11 cellular contexts compared by ENCODE assay signal in the genomic region with DNA sequence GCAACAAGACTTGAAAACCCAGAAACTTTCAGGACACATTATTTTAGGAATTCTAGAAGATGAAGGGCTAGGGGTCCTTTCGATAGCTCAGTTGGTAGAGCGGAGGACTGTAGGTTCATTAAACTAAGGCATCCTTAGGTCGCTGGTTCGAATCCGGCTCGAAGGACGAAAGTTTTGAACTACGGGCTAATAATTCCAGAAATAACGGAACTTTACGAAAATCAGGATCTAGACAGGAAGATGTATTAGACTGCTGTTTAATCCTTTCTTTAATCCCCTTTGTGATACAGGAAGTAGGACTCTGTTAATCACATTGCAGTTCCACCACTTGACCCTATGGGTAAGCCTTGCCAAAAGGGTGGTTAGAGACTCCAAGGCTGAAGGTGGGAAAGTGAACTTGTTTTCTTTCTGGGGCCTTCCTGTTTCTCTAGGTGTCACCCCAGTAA. TPM values are rescaled to one million over a fixed set of nuclear protein-coding genes. Genes with fewer than 3 reads are reported as not detected.
A peak's percentile ranks its signal among the peaks of the same experiment; 100 is the strongest.
DNase-seq lines count a peak whose midpoint lies in the region.
"Had no signal": no experiment of that assay in that cellular context is flagged by ENCODE, and none has a peak within 500 bp of the region (broad histone marks: within the 10 kb centered on the region; RNA-seq: fewer than 3 reads in every experiment).

No MANE protein-coding gene starts in this region.

- H3K36me3 ChIP-seq in iPS-20b (ENCODE audit: insufficient read depth, low read depth, low read length), result no peaks in the 10 kb centered on the region

- H3K27me3 ChIP-seq in iPS-20b (ENCODE audit: insufficient read depth, low read length), result peaks cover 29% of the 10 kb centered on the region

- H3K4me3 ChIP-seq in iPS-20b (ENCODE audit: low read length), result peak overlapping the region; percentile 85; the same call in 1 of the 2 replicates

- H3K4me1 ChIP-seq in iPS-20b (ENCODE audit: insufficient read depth, low read length), result no peaks in the 10 kb centered on the region

- no peak overlapping the region for H3K9ac ChIP-seq in iPS-20b (ENCODE audit: low read depth, low read length)

- DNase-seq in ELF-1 (ENCODE audit: low read depth, low spot score), result peak; percentile 53
- DNase-seq in LHCN-M2 (ENCODE audit: low read depth), result peak; percentile 37
- peak; percentile 42 for DNase-seq in amniotic epithelial cell (ENCODE audit: low read depth)
- DNase-seq in activated effector memory CD4-positive, alpha-beta T cell treated with Interleukin-2 at 50 U/mL for 16 hours, result no peak
- no peak for DNase-seq in anterior cingulate cortex (lab: John Stamatoyannopoulos, UW)
- no peak for DNase-seq in NCI-H2081 (lab: John Stamatoyannopoulos, UW)
- DNase-seq: activated naive CD4-positive, alpha-beta T cell treated with Interleukin-2 at 50 U/mL for 16 hours; COR-L47; NCI-H510A treated with DMSO at 0.1 percent for 48 hours; stimulated activated naive B cell treated with anti-CD40 and anti-IgM and Interleukin-4, amounts not matched to agents 10 μg/mL and 1 μg/mL and 100 μg/mL, for 72 hours had no signal

- H3K27ac ChIP-seq in iPS-20b (ENCODE audit: low read length), result no peak overlapping the region

- no peaks in the 10 kb centered on the region for H3K9me3 ChIP-seq in iPS-20b (ENCODE audit: insufficient read depth, low read depth, low read length)

RNA-seq across cellular contexts. Expression of a gene that starts 21.2 kb away (rescaled TPM):
- total RNA-seq in LHCN-M2 (2014; rRNA removed), result 16.7 and 20.6 TPM in 2 replicates
- polyA plus RNA-seq in LHCN-M2 (2012), result 12.2 TPM

RNA-seq across cellular contexts. Expression of a gene that starts 37.4 kb away (rescaled TPM):
- 72.8 and 96.6 TPM in 2 replicates for total RNA-seq in LHCN-M2 (2014; rRNA removed)
- polyA plus RNA-seq in LHCN-M2 (2012), result 31.7 TPM

Comparison
In these comparisons a context has a peak if more than half of its experiments do, and no peak if none do; other contexts are left out.
1. DNase-seq: peak in ELF-1 (single experiment), LHCN-M2 (single experiment) and amniotic epithelial cell (single experiment); none in activated effector memory CD4-positive, alpha-beta T cell treated with Interleukin-2 at 50 U/mL for 16 hours (single experiment), anterior cingulate cortex (0 of 58) and NCI-H2081 (0 of 2).